28 cellular contexts compared by ENCODE assay signal in genomic region chr6:109804020-109804419, GRCh38.
"Had no signal": no experiment of that assay in that cellular context is flagged by ENCODE, and none has a peak within 500 bp of the region (broad histone marks: within the 10 kb centered on the region; RNA-seq: fewer than 3 reads in every experiment).

No MANE protein-coding gene starts in this region.

- ATAC-seq: left colon; left lung; lower lobe of right lung; naive thymus-derived CD8-positive, alpha-beta T cell; pancreas; right cardiac atrium; sciatic nerve; stimulated activated effector memory CD8-positive, alpha-beta T cell treated with anti-CD3 and anti-CD28 coated beads, Interleukin-12 subunit alpha, Interleukin-12 subunit beta, amount 100 ng/mL, for 72 hours had no signal

- H3K36me3 Mint-ChIP-seq: stimulated activated effector memory CD8-positive, alpha-beta T cell treated with anti-CD3 and anti-CD28 coated beads, Interleukin-12 subunit alpha, Interleukin-12 subunit beta, amount 100 ng/mL, for 72 hours had no signal

- H3K36me3 ChIP-seq: pancreas, prostate gland, thyroid gland, transverse colon, vagina had no signal

- H3K4me1 Mint-ChIP-seq: immature natural killer cell; nephron; stimulated activated effector memory CD8-positive, alpha-beta T cell treated with anti-CD3 and anti-CD28 coated beads, Interleukin-12 subunit alpha, Interleukin-12 subunit beta, amount 100 ng/mL, for 72 hours had no signal

- H3K4me3 Mint-ChIP-seq: immature natural killer cell; naive thymus-derived CD8-positive, alpha-beta T cell; nephron; neural crest cell; stimulated activated effector memory CD8-positive, alpha-beta T cell treated with anti-CD3 and anti-CD28 coated beads, Interleukin-12 subunit alpha, Interleukin-12 subunit beta, amount 100 ng/mL, for 72 hours had no signal

- H3K4me1 ChIP-seq: left lung, lower lobe of right lung, pancreas, prostate gland, stomach, testis, thyroid gland, transverse colon, upper lobe of left lung, vagina had no signal

- H3K9me3 ChIP-seq: left lung, lower lobe of right lung, pancreas, prostate gland, stomach, testis, thyroid gland, transverse colon, upper lobe of left lung, vagina had no signal

- DNase-seq: hypothalamus; immature natural killer cell; kidney; left colon; left lung; lower lobe of right lung; mammary epithelial cell; mesenchymal stem cell; naive thymus-derived CD8-positive, alpha-beta T cell; nucleus accumbens; pancreas; posterior cingulate gyrus; retina; right cardiac atrium; stimulated activated CD4-positive, alpha-beta T cell treated with anti-CD3 and anti-CD28 coated beads, Interleukin-4, amount 100 ng/mL, for 24 hours; stimulated activated naive CD4-positive, alpha-beta T cell; stomach; testis; thyroid gland; transverse colon; upper lobe of left lung had no signal

- H3K9me3 Mint-ChIP-seq: immature natural killer cell; nephron; neural crest cell; stimulated activated effector memory CD8-positive, alpha-beta T cell treated with anti-CD3 and anti-CD28 coated beads, Interleukin-12 subunit alpha, Interleukin-12 subunit beta, amount 100 ng/mL, for 72 hours had no signal

- H3K27ac Mint-ChIP-seq: immature natural killer cell; naive thymus-derived CD8-positive, alpha-beta T cell; nephron; stimulated activated effector memory CD8-positive, alpha-beta T cell treated with anti-CD3 and anti-CD28 coated beads, Interleukin-12 subunit alpha, Interleukin-12 subunit beta, amount 100 ng/mL, for 72 hours had no signal

- H3K27me3 ChIP-seq: left lung, pancreas, stomach, testis, thyroid gland, transverse colon, upper lobe of left lung, vagina had no signal

- H3K4me3 ChIP-seq: left lung, lower lobe of right lung, pancreas, prostate gland, skin epidermis, stomach, testis, thyroid gland, transverse colon, upper lobe of left lung, vagina had no signal

- H3K27ac ChIP-seq: left lung, lower lobe of right lung, pancreas, prostate gland, skin epidermis, stomach, testis, thyroid gland, transverse colon, upper lobe of left lung, vagina had no signal

- H3K27me3 Mint-ChIP-seq: naive thymus-derived CD8-positive, alpha-beta T cell had no signal
